ENCODE assay signal across 3 cellular contexts in genomic region chr3:152754303-152754702, GRCh38.
TF ChIP-seq lines count a peak whose summit lies in the region.

No MANE protein-coding gene starts in this region.

TF ChIP-seq in HepG2, 621 proteins besides CTCF, POLR2A, EP300 and RAD21:
- TF ChIP-seq SMAD9 (CRISPR knock-in tag; IDR thresholded peaks at IDR 0.05) (no peak), MAFK (conservative IDR thresholded peaks at IDR 0.05 in 1 of 2, IDR thresholded peaks at IDR 0.05 in 1 of 2; ENCODE audit: low read length in 2 of 2) (peak; percentile 61 to 80; a peak in 3 of 4 replicates), FOSL1 (CRISPR knock-in tag; IDR thresholded peaks at IDR 0.05; ENCODE audit: borderline replicate concordance) (no peak), MXD4 (CRISPR knock-in tag; IDR thresholded peaks at IDR 0.05) (no peak), MED8 (CRISPR knock-in tag; IDR thresholded peaks at IDR 0.05; ENCODE audit: insufficient replicate concordance) (no peak), RFXANK (CRISPR knock-in tag; IDR thresholded peaks at IDR 0.05) (no peak), MAFF (IDR thresholded peaks at IDR 0.05; ENCODE audit: low read depth, low read length) (peak; percentile 63), ZNF335 (CRISPR knock-in tag; IDR thresholded peaks at IDR 0.05) (no peak)

TF ChIP-seq in GM12878, 131 proteins besides CTCF, POLR2A, EP300 and RAD21:
- TF ChIP-seq MYC (IDR thresholded peaks at IDR 0.05; ENCODE audit: insufficient read depth, insufficient read length, insufficient replicate concordance, low read length, severe bottlenecking), result no peak
- TF ChIP-seq SRF (IDR thresholded peaks at IDR 0.05; ENCODE audit: low read depth in 2 of 2, low read length in 2 of 2), result no peak
- no peak for TF ChIP-seq IRF4 (IDR thresholded peaks at IDR 0.05; ENCODE audit: low read depth, low read length)
- no peak for TF ChIP-seq NR2F1 (conservative IDR thresholded peaks at IDR 0.05)

TF ChIP-seq in H1, 55 proteins besides CTCF, POLR2A, EP300 and RAD21:
- TF ChIP-seq, protein P1, sequence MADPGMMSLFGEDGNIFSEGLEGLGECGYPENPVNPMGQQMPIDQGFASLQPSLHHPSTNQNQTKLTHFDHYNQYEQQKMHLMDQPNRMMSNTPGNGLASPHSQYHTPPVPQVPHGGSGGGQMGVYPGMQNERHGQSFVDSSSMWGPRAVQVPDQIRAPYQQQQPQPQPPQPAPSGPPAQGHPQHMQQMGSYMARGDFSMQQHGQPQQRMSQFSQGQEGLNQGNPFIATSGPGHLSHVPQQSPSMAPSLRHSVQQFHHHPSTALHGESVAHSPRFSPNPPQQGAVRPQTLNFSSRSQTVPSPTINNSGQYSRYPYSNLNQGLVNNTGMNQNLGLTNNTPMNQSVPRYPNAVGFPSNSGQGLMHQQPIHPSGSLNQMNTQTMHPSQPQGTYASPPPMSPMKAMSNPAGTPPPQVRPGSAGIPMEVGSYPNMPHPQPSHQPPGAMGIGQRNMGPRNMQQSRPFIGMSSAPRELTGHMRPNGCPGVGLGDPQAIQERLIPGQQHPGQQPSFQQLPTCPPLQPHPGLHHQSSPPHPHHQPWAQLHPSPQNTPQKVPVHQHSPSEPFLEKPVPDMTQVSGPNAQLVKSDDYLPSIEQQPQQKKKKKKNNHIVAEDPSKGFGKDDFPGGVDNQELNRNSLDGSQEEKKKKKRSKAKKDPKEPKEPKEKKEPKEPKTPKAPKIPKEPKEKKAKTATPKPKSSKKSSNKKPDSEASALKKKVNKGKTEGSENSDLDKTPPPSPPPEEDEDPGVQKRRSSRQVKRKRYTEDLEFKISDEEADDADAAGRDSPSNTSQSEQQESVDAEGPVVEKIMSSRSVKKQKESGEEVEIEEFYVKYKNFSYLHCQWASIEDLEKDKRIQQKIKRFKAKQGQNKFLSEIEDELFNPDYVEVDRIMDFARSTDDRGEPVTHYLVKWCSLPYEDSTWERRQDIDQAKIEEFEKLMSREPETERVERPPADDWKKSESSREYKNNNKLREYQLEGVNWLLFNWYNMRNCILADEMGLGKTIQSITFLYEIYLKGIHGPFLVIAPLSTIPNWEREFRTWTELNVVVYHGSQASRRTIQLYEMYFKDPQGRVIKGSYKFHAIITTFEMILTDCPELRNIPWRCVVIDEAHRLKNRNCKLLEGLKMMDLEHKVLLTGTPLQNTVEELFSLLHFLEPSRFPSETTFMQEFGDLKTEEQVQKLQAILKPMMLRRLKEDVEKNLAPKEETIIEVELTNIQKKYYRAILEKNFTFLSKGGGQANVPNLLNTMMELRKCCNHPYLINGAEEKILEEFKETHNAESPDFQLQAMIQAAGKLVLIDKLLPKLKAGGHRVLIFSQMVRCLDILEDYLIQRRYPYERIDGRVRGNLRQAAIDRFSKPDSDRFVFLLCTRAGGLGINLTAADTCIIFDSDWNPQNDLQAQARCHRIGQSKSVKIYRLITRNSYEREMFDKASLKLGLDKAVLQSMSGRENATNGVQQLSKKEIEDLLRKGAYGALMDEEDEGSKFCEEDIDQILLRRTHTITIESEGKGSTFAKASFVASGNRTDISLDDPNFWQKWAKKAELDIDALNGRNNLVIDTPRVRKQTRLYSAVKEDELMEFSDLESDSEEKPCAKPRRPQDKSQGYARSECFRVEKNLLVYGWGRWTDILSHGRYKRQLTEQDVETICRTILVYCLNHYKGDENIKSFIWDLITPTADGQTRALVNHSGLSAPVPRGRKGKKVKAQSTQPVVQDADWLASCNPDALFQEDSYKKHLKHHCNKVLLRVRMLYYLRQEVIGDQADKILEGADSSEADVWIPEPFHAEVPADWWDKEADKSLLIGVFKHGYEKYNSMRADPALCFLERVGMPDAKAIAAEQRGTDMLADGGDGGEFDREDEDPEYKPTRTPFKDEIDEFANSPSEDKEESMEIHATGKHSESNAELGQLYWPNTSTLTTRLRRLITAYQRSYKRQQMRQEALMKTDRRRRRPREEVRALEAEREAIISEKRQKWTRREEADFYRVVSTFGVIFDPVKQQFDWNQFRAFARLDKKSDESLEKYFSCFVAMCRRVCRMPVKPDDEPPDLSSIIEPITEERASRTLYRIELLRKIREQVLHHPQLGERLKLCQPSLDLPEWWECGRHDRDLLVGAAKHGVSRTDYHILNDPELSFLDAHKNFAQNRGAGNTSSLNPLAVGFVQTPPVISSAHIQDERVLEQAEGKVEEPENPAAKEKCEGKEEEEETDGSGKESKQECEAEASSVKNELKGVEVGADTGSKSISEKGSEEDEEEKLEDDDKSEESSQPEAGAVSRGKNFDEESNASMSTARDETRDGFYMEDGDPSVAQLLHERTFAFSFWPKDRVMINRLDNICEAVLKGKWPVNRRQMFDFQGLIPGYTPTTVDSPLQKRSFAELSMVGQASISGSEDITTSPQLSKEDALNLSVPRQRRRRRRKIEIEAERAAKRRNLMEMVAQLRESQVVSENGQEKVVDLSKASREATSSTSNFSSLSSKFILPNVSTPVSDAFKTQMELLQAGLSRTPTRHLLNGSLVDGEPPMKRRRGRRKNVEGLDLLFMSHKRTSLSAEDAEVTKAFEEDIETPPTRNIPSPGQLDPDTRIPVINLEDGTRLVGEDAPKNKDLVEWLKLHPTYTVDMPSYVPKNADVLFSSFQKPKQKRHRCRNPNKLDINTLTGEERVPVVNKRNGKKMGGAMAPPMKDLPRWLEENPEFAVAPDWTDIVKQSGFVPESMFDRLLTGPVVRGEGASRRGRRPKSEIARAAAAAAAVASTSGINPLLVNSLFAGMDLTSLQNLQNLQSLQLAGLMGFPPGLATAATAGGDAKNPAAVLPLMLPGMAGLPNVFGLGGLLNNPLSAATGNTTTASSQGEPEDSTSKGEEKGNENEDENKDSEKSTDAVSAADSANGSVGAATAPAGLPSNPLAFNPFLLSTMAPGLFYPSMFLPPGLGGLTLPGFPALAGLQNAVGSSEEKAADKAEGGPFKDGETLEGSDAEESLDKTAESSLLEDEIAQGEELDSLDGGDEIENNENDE (IDR thresholded peaks at IDR 0.05; ENCODE audit: insufficient replicate concordance, low read length), result no peak
- peak; percentile 52; the same call in 1 of the 2 replicates for TF ChIP-seq MAFK (IDR thresholded peaks at IDR 0.05; ENCODE audit: low read depth, low read length)
- TF ChIP-seq RXRA (IDR thresholded peaks at IDR 0.05; ENCODE audit: insufficient read depth, low read depth, low read length), result no peak
